ENCODE assay signal across 8 cellular contexts in genomic region chr17:77374170-77374936, GRCh38.
A peak's percentile ranks its signal among the peaks of the same experiment; 100 is the strongest.
DNase-seq lines count a peak whose midpoint lies in the region; ATAC-seq and TF ChIP-seq lines count a peak whose summit lies in the region.

No MANE protein-coding gene starts in this region.

- H3K36me3 ChIP-seq in BJ (ENCODE audit: control insufficient read depth, insufficient read depth, low read length): peaks cover 1% of the 10 kb centered on the region; the same call in 1 of the 2 replicates
- no peaks in the 10 kb centered on the region for H3K36me3 ChIP-seq in HUES6 (ENCODE audit: control insufficient read depth, insufficient read depth, low read length)
- peaks cover 5% of the 10 kb centered on the region for H3K36me3 ChIP-seq in mammary epithelial cell (ENCODE audit: insufficient read depth, low read length)
- no peaks in the 10 kb centered on the region for H3K36me3 ChIP-seq in iPS-20b (ENCODE audit: insufficient read depth, low read depth, low read length)
- H3K36me3 ChIP-seq in skeletal muscle tissue (ENCODE audit: control insufficient read depth in 3 of 3, insufficient read depth in 3 of 3, low read length in 3 of 3): no peaks in the 10 kb centered on the region

- DNase-seq in BJ (ENCODE audit: low read depth) (no peak), mammary epithelial cell (no peak), NCI-H345 treated with DMSO at 0.1 percent for 48 hours (lab: John Stamatoyannopoulos, UW; ENCODE audit: unreplicated experiment) (no peak)

- peaks cover 29% of the 10 kb centered on the region for H4K20me1 ChIP-seq in mammary epithelial cell (ENCODE audit: insufficient read depth, low read length)

- peak overlapping the region; percentile 78 for H3K4me3 ChIP-seq in BJ (ENCODE audit: low read depth, low read length)
- peak overlapping the region; percentile 75 for H3K4me3 ChIP-seq in HUES6 (ENCODE audit: low read depth, low read length)
- H3K4me3 ChIP-seq in mammary epithelial cell (replicated peaks in 1 of 3; ENCODE audit: insufficient read depth in 1 of 3, low read depth in 2 of 3, low read length in 3 of 3): peak overlapping the region in 2 of 3 experiments; percentile 0 to 41
- peak overlapping the region; percentile 81 for H3K4me3 ChIP-seq in iPS-20b (ENCODE audit: low read length)
- H3K4me3 ChIP-seq in skeletal muscle tissue (ENCODE audit: low read length in 3 of 3): peak overlapping the region; percentile 74 to 86 (median 83)

- no peak for ATAC-seq in GM21786 (IDR thresholded peaks at IDR 0.05; ENCODE audit: unreplicated experiment)

- H3K4me2 ChIP-seq in mammary epithelial cell (ENCODE audit: insufficient read depth, low read depth, low read length): peak overlapping the region; percentile 75

- peaks cover 66% of the 10 kb centered on the region for H3K4me1 ChIP-seq in HUES6 (ENCODE audit: control insufficient read depth, insufficient read depth, low read length)
- H3K4me1 ChIP-seq in mammary epithelial cell (ENCODE audit: insufficient read depth, low read length): peaks cover 72% of the 10 kb centered on the region
- peaks cover 38% of the 10 kb centered on the region for H3K4me1 ChIP-seq in iPS-20b (ENCODE audit: insufficient read depth, low read length)
- H3K4me1 ChIP-seq in skeletal muscle tissue (ENCODE audit: control insufficient read depth in 3 of 3, insufficient read depth in 3 of 3, low read length in 3 of 3): peaks cover 57 to 93% (median 83%) of the 10 kb centered on the region in 3 donors

- CTCF ChIA-PET in BJ (lab: Yijun Ruan, JAX) (interaction anchor here (0.7 to 2.2 kb wide), 13 partner anchors 11 to 120 kb away, joined by 3 to 12 read pairs (median 3); no protein-coding TSS in a partner anchor), mammary epithelial cell (lab: Charles Lee; ENCODE audit: low non-redundant PET) (no interaction called here)

- H3K79me2 ChIP-seq in mammary epithelial cell (ENCODE audit: insufficient read depth, low read length): peaks cover 100% of the 10 kb centered on the region

- H3K9ac ChIP-seq in HUES6 (ENCODE audit: low read length): peak overlapping the region; percentile 76
- no peak overlapping the region for H3K9ac ChIP-seq in mammary epithelial cell (ENCODE audit: insufficient read depth, low read length)
- peak overlapping the region; percentile 85 for H3K9ac ChIP-seq in iPS-20b (ENCODE audit: low read depth, low read length)
- peak overlapping the region; percentile 55 to 95 (median 86) for H3K9ac ChIP-seq in skeletal muscle tissue (ENCODE audit: low read depth in 1 of 3, low read length in 3 of 3)

- H3K27ac ChIP-seq in HUES6 (ENCODE audit: low read depth, low read length) (peak overlapping the region; percentile 36; the same call in 1 of the 2 replicates), VCaP (peak overlapping the region; percentile 28; the same call in 1 of the 2 replicates), mammary epithelial cell (ENCODE audit: insufficient read depth, low read depth, low read length) (no peak overlapping the region), iPS-20b (ENCODE audit: low read length) (peak overlapping the region; percentile 76), skeletal muscle tissue (ENCODE audit: low read depth, low read length) (peak overlapping the region; percentile 90)

- H3K27me3 ChIP-seq in BJ (ENCODE audit: control insufficient read depth, insufficient read depth, low read length) (no peaks in the 10 kb centered on the region), HUES6 (ENCODE audit: control insufficient read depth, insufficient read depth, low read length) (no peaks in the 10 kb centered on the region), mammary epithelial cell (ENCODE audit: insufficient read depth, low read length) (no peaks in the 10 kb centered on the region), iPS-20b (ENCODE audit: insufficient read depth, low read length) (no peaks in the 10 kb centered on the region), skeletal muscle tissue (ENCODE audit: control insufficient read depth in 3 of 3, insufficient read depth in 3 of 3, low read length in 3 of 3) (no peaks in the 10 kb centered on the region)

- POLR2A ChIA-PET in BJ (lab: Charles Lee): interaction anchor here (0.5 to 0.6 kb wide), 2 partner anchors 17 to 1950 kb away, joined by 3 to 6 read pairs; no protein-coding TSS in a partner anchor

- WGBS in mammary epithelial cell (ENCODE audit: low coverage, missing lambda C conversion rate): 25% methylated on average over 13 of the region's 34 CpGs

- dilution Hi-C loops in mammary epithelial cell (cut with HindIII; ENCODE audit: low sequenced_read_pairs): no loop called here

- TF ChIP-seq CTCF in BJ (IDR thresholded peaks at IDR 0.05; ENCODE audit: insufficient read depth, low read depth, low read length) (peak; percentile 47), VCaP (conservative IDR thresholded peaks at IDR 0.05) (no peak), mammary epithelial cell (conservative IDR thresholded peaks at IDR 0.05 in 1 of 2, IDR thresholded peaks at IDR 0.05 in 1 of 2; ENCODE audit: extremely low read depth in 1 of 2, insufficient read depth in 1 of 2, low read depth in 1 of 2, low read length in 2 of 2) (no peak)

- in situ Hi-C loops in mammary epithelial cell (cut with MboI; ENCODE audit: low sequenced_read_pairs in 2 of 2): no loop called here

- intact Hi-C loops in mammary epithelial cell (cut with micrococcal nuclease): no loop called here

- no peaks in the 10 kb centered on the region for H3K9me3 ChIP-seq in HUES6 (ENCODE audit: control insufficient read depth, insufficient read depth, low read depth, low read length)
- no peaks in the 10 kb centered on the region for H3K9me3 ChIP-seq in mammary epithelial cell (replicated peaks; ENCODE audit: insufficient read depth, low read length)
- H3K9me3 ChIP-seq in iPS-20b (ENCODE audit: insufficient read depth, low read depth, low read length): no peaks in the 10 kb centered on the region
- no peaks in the 10 kb centered on the region for H3K9me3 ChIP-seq in skeletal muscle tissue (ENCODE audit: control insufficient read depth in 3 of 3, low read length in 3 of 3)

- no TSS peak for BruUV-seq in mammary epithelial cell (replicated peaks; lab: Mats Ljungman, UMichigan)

- no peak overlapping the region for H2AFZ ChIP-seq in mammary epithelial cell (ENCODE audit: low read depth, low read length)

Comparison
In these comparisons a context has a peak if more than half of its experiments do, and no peak if none do; other contexts are left out.
1. H3K4me3 ChIP-seq: peak in every context shown above with its lines; median percentile 83 in skeletal muscle tissue; 81 in iPS-20b; 78 in BJ; 75 in HUES6; 20 in mammary epithelial cell.